1 cellular context compared by ENCODE assay signal in genomic region chr1:150560011-150560438, GRCh38.
TF ChIP-seq lines count a peak whose summit lies in the region.

No MANE protein-coding gene starts in this region.

TF ChIP-seq in HepG2, 621 proteins besides CTCF, POLR2A, EP300 and RAD21 (continued from another document and continues in another):
- no peak for TF ChIP-seq ZBTB4 (CRISPR knock-in tag; IDR thresholded peaks at IDR 0.05; ENCODE audit: borderline replicate concordance)
- TF ChIP-seq ZFYVE20 (CRISPR knock-in tag; IDR thresholded peaks at IDR 0.05; ENCODE audit: borderline replicate concordance, low read depth): no peak
- TF ChIP-seq NCOA1 (CRISPR knock-in tag; IDR thresholded peaks at IDR 0.05): no peak
- peak; percentile 65 for TF ChIP-seq ZNF687 (CRISPR knock-in tag; IDR thresholded peaks at IDR 0.05)
- TF ChIP-seq TCF7L2 (IDR thresholded peaks at IDR 0.05; ENCODE audit: low read depth, low read length): no peak
- no peak for TF ChIP-seq MAF1 (CRISPR knock-in tag; IDR thresholded peaks at IDR 0.05; ENCODE audit: borderline replicate concordance)
- no peak for TF ChIP-seq ZBTB40 (IDR thresholded peaks at IDR 0.05)
- no peak for TF ChIP-seq ZBTB40 (CRISPR knock-in tag; IDR thresholded peaks at IDR 0.05)
- no peak for TF ChIP-seq ZNF468 (CRISPR knock-in tag; IDR thresholded peaks at IDR 0.05)
- TF ChIP-seq ZBTB33 (CRISPR knock-in tag; IDR thresholded peaks at IDR 0.05): peak; percentile 91
- no peak for TF ChIP-seq ZNF326 (CRISPR knock-in tag; IDR thresholded peaks at IDR 0.05; ENCODE audit: borderline replicate concordance)
- no peak for TF ChIP-seq ZNF383 (CRISPR knock-in tag; IDR thresholded peaks at IDR 0.05; ENCODE audit: borderline replicate concordance)
- TF ChIP-seq MATR3 (CRISPR knock-in tag; IDR thresholded peaks at IDR 0.05): no peak
- TF ChIP-seq HNRNPL (IDR thresholded peaks at IDR 0.05; ENCODE audit: low read depth, low read length): 0 out of 2 replicates have a peak, but pooled peaks have one; percentile 43
- no peak for TF ChIP-seq POLR2AphosphoS2 (IDR thresholded peaks at IDR 0.05; ENCODE audit: low read depth, low read length)
- no peak for TF ChIP-seq IRF1 (CRISPR knock-in tag; IDR thresholded peaks at IDR 0.05; ENCODE audit: low read depth)
- peak; percentile 15 for TF ChIP-seq HNRNPLL (IDR thresholded peaks at IDR 0.05; ENCODE audit: low read depth, low read length, poor library complexity, severe bottlenecking)
- no peak for TF ChIP-seq KDM3A (CRISPR knock-in tag; IDR thresholded peaks at IDR 0.05; ENCODE audit: low read depth)
- no peak for TF ChIP-seq ZNF282 (IDR thresholded peaks at IDR 0.05; ENCODE audit: partially characterized antibody)
- TF ChIP-seq ZNF883 (CRISPR knock-in tag; IDR thresholded peaks at IDR 0.05; ENCODE audit: not compliant biosample characterization): no peak
- no peak for TF ChIP-seq TEF (CRISPR knock-in tag; IDR thresholded peaks at IDR 0.05)
- TF ChIP-seq CREBL2 (CRISPR knock-in tag; IDR thresholded peaks at IDR 0.05; ENCODE audit: borderline replicate concordance): no peak
- no peak for TF ChIP-seq ZNF562 (CRISPR knock-in tag; IDR thresholded peaks at IDR 0.05; ENCODE audit: borderline replicate concordance)
- no peak for TF ChIP-seq RBAK (CRISPR knock-in tag; IDR thresholded peaks at IDR 0.05)
- no peak for TF ChIP-seq ZNF446 (CRISPR knock-in tag; IDR thresholded peaks at IDR 0.05)
- no peak for TF ChIP-seq TBX2 (CRISPR knock-in tag; IDR thresholded peaks at IDR 0.05; ENCODE audit: borderline replicate concordance)
- peak; percentile 56; the same call in 1 of the 2 replicates for TF ChIP-seq IRF2 (CRISPR knock-in tag; IDR thresholded peaks at IDR 0.05)
- TF ChIP-seq ISX (CRISPR knock-in tag; conservative IDR thresholded peaks at IDR 0.05): no peak
- TF ChIP-seq RXRA (CRISPR knock-in tag; IDR thresholded peaks at IDR 0.05): no peak
- 0 out of 2 replicates have a peak, but pooled peaks have one; percentile 50 for TF ChIP-seq KAT8 (CRISPR knock-in tag; IDR thresholded peaks at IDR 0.05)
- no peak for TF ChIP-seq ZNF737 (CRISPR knock-in tag; IDR thresholded peaks at IDR 0.05; ENCODE audit: borderline replicate concordance)
- no peak for TF ChIP-seq SALL2 (CRISPR knock-in tag; IDR thresholded peaks at IDR 0.05)
- no peak for TF ChIP-seq ZNF260 (CRISPR knock-in tag; IDR thresholded peaks at IDR 0.05; ENCODE audit: borderline replicate concordance, low read depth)
- no peak for TF ChIP-seq ZNF354B (CRISPR knock-in tag; IDR thresholded peaks at IDR 0.05)
- TF ChIP-seq ZNF460 (CRISPR knock-in tag; IDR thresholded peaks at IDR 0.05; ENCODE audit: borderline replicate concordance): no peak
- peak; percentile 54; the same call in 1 of the 2 replicates for TF ChIP-seq PAF1 (CRISPR knock-in tag; IDR thresholded peaks at IDR 0.05)
- TF ChIP-seq MTA1 (CRISPR knock-in tag; IDR thresholded peaks at IDR 0.05; ENCODE audit: borderline replicate concordance): no peak
